8 cellular contexts compared by ENCODE assay signal in the genomic region with DNA sequence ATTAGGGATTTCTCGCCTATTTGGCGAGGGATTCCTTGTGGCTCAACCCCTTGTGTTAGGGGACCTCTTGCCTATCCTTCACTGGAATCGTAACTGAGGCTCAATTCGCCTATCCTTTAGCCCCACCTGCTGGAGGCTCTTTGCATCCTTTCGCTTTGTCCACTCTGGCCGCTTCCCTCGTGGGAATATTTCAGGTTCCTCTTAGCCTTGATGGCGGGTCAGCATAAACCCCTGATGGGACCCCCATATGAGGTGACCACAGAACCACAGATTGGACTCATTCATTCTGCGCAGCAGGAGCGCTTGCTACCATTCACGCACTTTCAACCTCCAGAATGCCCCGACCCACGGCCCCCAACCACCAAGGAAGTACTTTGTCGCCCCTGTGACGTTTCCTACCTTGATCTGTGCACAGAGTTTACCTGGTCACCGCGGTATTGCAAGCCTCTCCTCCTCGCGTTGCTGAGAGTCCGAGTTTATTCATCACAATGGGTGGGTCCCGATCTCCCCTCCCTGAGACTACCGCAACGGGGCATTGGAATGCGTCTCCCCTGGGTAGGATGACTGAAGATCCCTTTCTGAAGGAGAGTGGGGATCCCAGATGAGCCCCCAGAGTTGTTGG. TPM values are rescaled to one million over a fixed set of nuclear protein-coding genes. Genes with fewer than 3 reads are reported as not detected.
DNase-seq lines count a peak whose midpoint lies in the region; ATAC-seq and TF ChIP-seq lines count a peak whose summit lies in the region.

Gene OR52N2, plus strand, starts transcription at position 425 of the 622 bp plus-strand sequence. CDS start 11,412 bp downstream, outside the sequence.

- H3K79me2 ChIP-seq in OCI-LY1 (ENCODE audit: insufficient read depth, low read length), result no peaks in the 10 kb centered on the region

- ATAC-seq in GM19328 (IDR thresholded peaks at IDR 0.05; ENCODE audit: unreplicated experiment), result peak; percentile 84
- ATAC-seq in HG03457 (IDR thresholded peaks at IDR 0.05; ENCODE audit: unreplicated experiment), result peak; percentile 76
- ATAC-seq in activated T-cell treated with anti-CD3 and anti-CD28 coated beads, Interleukin-2, amount 50 U/mL, for 4 hours, result peak; percentile 78 to 84
- peak; percentile 91 for ATAC-seq in stimulated activated naive CD8-positive, alpha-beta T cell treated with anti-CD3 and anti-CD28 coated beads, Interleukin-15, Interleukin-2, amounts not matched to agents 100 U/mL and 50 U/mL, for 24 hours

- no peak within 1 kb of the TSS for H3K27ac ChIP-seq in CD4-positive, alpha-beta memory T cell (ENCODE audit: low read depth, low read length)
- H3K27ac ChIP-seq in OCI-LY1 (ENCODE audit: low read depth, low read length, poor library complexity, severe bottlenecking), result no peak within 1 kb of the TSS

- H2AFZ ChIP-seq in OCI-LY1 (ENCODE audit: low read length), result no peak within 1 kb of the TSS

- peak within 1 kb of the TSS in 5 of 7 donors; percentile 6 to 48 (median 40) for H3K27ac Mint-ChIP-seq in CD4-positive, alpha-beta memory T cell
- H3K27ac Mint-ChIP-seq in nephron, result no peak within 1 kb of the TSS

- TF ChIP-seq CTCF in OCI-LY1 (IDR thresholded peaks at IDR 0.05; ENCODE audit: low read length) (peak; percentile 77), nephron (IDR thresholded peaks at IDR 0.05; ENCODE audit: unreplicated experiment in 3 of 3) (peak; percentile 79 to 88 (median 85))

- H3K4me3 ChIP-seq in CD4-positive, alpha-beta memory T cell (ENCODE audit: low read length in 2 of 2), result peak within 1 kb of the TSS; percentile 58 to 83
- no peak within 1 kb of the TSS for H3K4me3 ChIP-seq in OCI-LY1 (ENCODE audit: low read depth, low read length, poor library complexity, severe bottlenecking)

- CTCF ChIA-PET in CD4-positive, alpha-beta memory T cell (lab: Charles Lee; ENCODE audit: partially characterized antibody), result interaction anchor here (1.1 to 2.6 kb wide), 9 partner anchors 10 to 1172 kb away, joined by 3 to 20 read pairs (median 7); partner anchors contain the start of genes OR51D1 and TRIM5

- H3K27me3 Mint-ChIP-seq in CD4-positive, alpha-beta memory T cell, result peaks cover 13 to 16% of the 10 kb centered on the region in 2 donors
- H3K27me3 Mint-ChIP-seq in activated T-cell treated with anti-CD3 and anti-CD28 coated beads, Interleukin-2, amount 50 U/mL, for 4 hours (ENCODE audit: low read depth), result peaks cover 18% of the 10 kb centered on the region
- peaks cover 16% of the 10 kb centered on the region for H3K27me3 Mint-ChIP-seq in nephron (ENCODE audit: low read depth)

- intact Hi-C loops in CD4-positive, alpha-beta memory T cell (cut with micrococcal nuclease), result loop anchor here (1.0 kb wide), 3 partner anchors 124 to 1171 kb away; partner anchors contain the start of gene OR51D1

- peak; percentile 60 to 72 (median 66) for DNase-seq in CD4-positive, alpha-beta memory T cell
- peak; percentile 68 for DNase-seq in activated T-cell treated with anti-CD3 and anti-CD28 coated beads, Interleukin-2, amount 50 U/mL, for 4 hours
- DNase-seq in fibroblast of peridontal ligament (ENCODE audit: extremely low read depth), result peak; percentile 83
- DNase-seq in stimulated activated naive CD8-positive, alpha-beta T cell treated with anti-CD3 and anti-CD28 coated beads, Interleukin-15, Interleukin-2, amounts not matched to agents 100 U/mL and 50 U/mL, for 24 hours, result peak; percentile 73

- H3F3A ChIP-seq in OCI-LY1 (ENCODE audit: insufficient read depth, low read length), result no peaks in the 10 kb centered on the region

- H3K36me3 ChIP-seq in CD4-positive, alpha-beta memory T cell (ENCODE audit: insufficient read depth, low read length), result no peaks in the 10 kb centered on the region
- no peaks in the 10 kb centered on the region for H3K36me3 ChIP-seq in OCI-LY1 (ENCODE audit: insufficient read depth, low read length)

- peak within 1 kb of the TSS; percentile 88 to 96 (median 90) for H3K4me3 Mint-ChIP-seq in CD4-positive, alpha-beta memory T cell
- H3K4me3 Mint-ChIP-seq in activated T-cell treated with anti-CD3 and anti-CD28 coated beads, Interleukin-2, amount 50 U/mL, for 4 hours, result peak within 1 kb of the TSS; percentile 86
- peak within 1 kb of the TSS; percentile 82 to 87 (median 84) for H3K4me3 Mint-ChIP-seq in nephron

- POLR2A ChIA-PET in CD4-positive, alpha-beta memory T cell (lab: Charles Lee; ENCODE audit: partially characterized antibody), result no interaction called here

- H3K27me3 ChIP-seq in CD4-positive, alpha-beta memory T cell (ENCODE audit: insufficient read depth, low read length), result no peaks in the 10 kb centered on the region
- no peaks in the 10 kb centered on the region for H3K27me3 ChIP-seq in OCI-LY1 (ENCODE audit: insufficient read depth, low read length)

- peaks cover 0 to 11% (median 6%) of the 10 kb centered on the region in 8 donors for H3K9me3 Mint-ChIP-seq in CD4-positive, alpha-beta memory T cell
- peaks cover 8% of the 10 kb centered on the region for H3K9me3 Mint-ChIP-seq in activated T-cell treated with anti-CD3 and anti-CD28 coated beads, Interleukin-2, amount 50 U/mL, for 4 hours
- no peaks in the 10 kb centered on the region for H3K9me3 Mint-ChIP-seq in nephron

- no peaks in the 10 kb centered on the region for H3K36me3 Mint-ChIP-seq in CD4-positive, alpha-beta memory T cell
- no peaks in the 10 kb centered on the region for H3K36me3 Mint-ChIP-seq in activated T-cell treated with anti-CD3 and anti-CD28 coated beads, Interleukin-2, amount 50 U/mL, for 4 hours (ENCODE audit: insufficient read depth)
- no peaks in the 10 kb centered on the region for H3K36me3 Mint-ChIP-seq in nephron (ENCODE audit: low read depth)

- H4K20me1 ChIP-seq in OCI-LY1 (ENCODE audit: insufficient read depth, low read length), result no peaks in the 10 kb centered on the region

- H3K4me2 ChIP-seq in OCI-LY1 (ENCODE audit: low read length), result no peak within 1 kb of the TSS

- H3K9ac ChIP-seq in OCI-LY1 (ENCODE audit: low read length), result no peak within 1 kb of the TSS

- H3K4me1 ChIP-seq in CD4-positive, alpha-beta memory T cell (ENCODE audit: insufficient read depth, low read length), result peaks cover 8% of the 10 kb centered on the region
- H3K4me1 ChIP-seq in OCI-LY1 (ENCODE audit: insufficient read depth, low read length, severe bottlenecking), result no peaks in the 10 kb centered on the region

- H3K9me3 ChIP-seq in CD4-positive, alpha-beta memory T cell (ENCODE audit: control insufficient read depth in 1 of 2, low read length in 2 of 2), result no peaks in the 10 kb centered on the region
- no peaks in the 10 kb centered on the region for H3K9me3 ChIP-seq in OCI-LY1 (ENCODE audit: low read length)

- H3K9me2 ChIP-seq in OCI-LY1 (ENCODE audit: low read depth, low read length), result no peaks in the 10 kb centered on the region

- H3K4me1 Mint-ChIP-seq in CD4-positive, alpha-beta memory T cell, result peaks cover 7 to 13% (median 12%) of the 10 kb centered on the region in 4 donors
- H3K4me1 Mint-ChIP-seq in activated T-cell treated with anti-CD3 and anti-CD28 coated beads, Interleukin-2, amount 50 U/mL, for 4 hours (ENCODE audit: low read depth), result peaks cover 7% of the 10 kb centered on the region
- H3K4me1 Mint-ChIP-seq in nephron, result peaks cover 5% of the 10 kb centered on the region

RNA-seq across cellular contexts. Expression of gene OR52N2, which starts in this region (rescaled TPM):
- total RNA-seq in CD4-positive, alpha-beta memory T cell, result not detected
- polyA plus RNA-seq in CD4-positive, alpha-beta memory T cell, result not detected
- total RNA-seq in activated T-cell treated with anti-CD3 and anti-CD28 coated beads, Interleukin-2, amount 50 U/mL, for 4 hours, result not detected

Comparison
In these comparisons a context has a peak if more than half of its experiments do, and no peak if none do; other contexts are left out.
1. Peak in DNase-seq and H3K4me3 ChIP-seq in CD4-positive, alpha-beta memory T cell; RNA of the gene not detected or under 1 TPM.
2. Peak in DNase-seq and ATAC-seq in activated T-cell treated with anti-CD3 and anti-CD28 coated beads, Interleukin-2, amount 50 U/mL, for 4 hours; RNA of the gene not detected or under 1 TPM.
3. H3K27ac Mint-ChIP-seq: peak in CD4-positive, alpha-beta memory T cell (5 of 7); none in nephron (0 of 3).
4. Peak in every context shown above with its lines, with median percentiles within 50 percentile points of each other: DNase-seq, H3K4me3 Mint-ChIP-seq and ATAC-seq.